ENCODE assay signal across 20 cellular contexts in genomic region chr12:14482361-14482760, GRCh38.
"Had no signal": no experiment of that assay in that cellular context is flagged by ENCODE, and none has a peak within 500 bp of the region (broad histone marks: within the 10 kb centered on the region; RNA-seq: fewer than 3 reads in every experiment).

No MANE protein-coding gene starts in this region.

- H3K27me3 Mint-ChIP-seq: activated CD4-positive, alpha-beta T cell treated with anti-CD3 and anti-CD28 coated beads, Interleukin-2, amount 10 ng/mL, durations not matched to agents 7 days and 5 days; brain; effector memory CD8-positive, alpha-beta T cell; T-cell had no signal

- H3K27ac ChIP-seq: foreskin keratinocyte, lower lobe of right lung, right lobe of liver, thoracic aorta, upper lobe of right lung had no signal

- ATAC-seq: activated naive CD4-positive, alpha-beta T cell treated with anti-CD3 and anti-CD28 coated beads, Interleukin-2, amount 50 U/mL, for 72 hours; effector memory CD8-positive, alpha-beta T cell; lower lobe of right lung; right lobe of liver; SK-N-SH treated with all-trans-retinoic acid at 6 μM for 48 hours; T-cell; upper lobe of right lung had no signal

- H3K4me1 Mint-ChIP-seq: activated CD4-positive, alpha-beta T cell treated with anti-CD3 and anti-CD28 coated beads, Interleukin-2, amount 10 ng/mL, durations not matched to agents 7 days and 5 days; brain; neural crest cell had no signal

- H3K4me3 Mint-ChIP-seq: activated CD4-positive, alpha-beta T cell treated with anti-CD3 and anti-CD28 coated beads, Interleukin-2, amount 10 ng/mL, durations not matched to agents 7 days and 5 days; brain; effector memory CD8-positive, alpha-beta T cell; neural crest cell had no signal

- H3K9me3 Mint-ChIP-seq: activated naive CD4-positive, alpha-beta T cell treated with anti-CD3 and anti-CD28 coated beads, Interleukin-2, amount 50 U/mL, for 72 hours; effector memory CD8-positive, alpha-beta T cell; neural crest cell; T-cell had no signal

- DNase-seq: activated CD4-positive, alpha-beta T cell treated with anti-CD3 and anti-CD28 coated beads, Interleukin-2, amount 10 ng/mL, durations not matched to agents 7 days and 5 days; caudate nucleus; effector memory CD8-positive, alpha-beta T cell; glutamatergic neuron; hippocampal formation; lower lobe of right lung; midbrain; right lobe of liver; SIG-M5; small intestine; stimulated activated CD4-positive, alpha-beta T cell treated with anti-CD3 and anti-CD28 coated beads, Interleukin-15, amount 100 ng/mL, for 24 hours; stimulated activated CD4-positive, alpha-beta T cell treated with anti-CD3 and anti-CD28 coated beads, Interleukin-2, amount 100 ng/mL, for 48 hours; T-cell; upper lobe of right lung had no signal

- H3K27ac Mint-ChIP-seq: activated CD4-positive, alpha-beta T cell treated with anti-CD3 and anti-CD28 coated beads, Interleukin-2, amount 10 ng/mL, durations not matched to agents 7 days and 5 days; T-cell had no signal
